Comparison of ENCODE assay signal across 21 cellular contexts in the genomic region with DNA sequence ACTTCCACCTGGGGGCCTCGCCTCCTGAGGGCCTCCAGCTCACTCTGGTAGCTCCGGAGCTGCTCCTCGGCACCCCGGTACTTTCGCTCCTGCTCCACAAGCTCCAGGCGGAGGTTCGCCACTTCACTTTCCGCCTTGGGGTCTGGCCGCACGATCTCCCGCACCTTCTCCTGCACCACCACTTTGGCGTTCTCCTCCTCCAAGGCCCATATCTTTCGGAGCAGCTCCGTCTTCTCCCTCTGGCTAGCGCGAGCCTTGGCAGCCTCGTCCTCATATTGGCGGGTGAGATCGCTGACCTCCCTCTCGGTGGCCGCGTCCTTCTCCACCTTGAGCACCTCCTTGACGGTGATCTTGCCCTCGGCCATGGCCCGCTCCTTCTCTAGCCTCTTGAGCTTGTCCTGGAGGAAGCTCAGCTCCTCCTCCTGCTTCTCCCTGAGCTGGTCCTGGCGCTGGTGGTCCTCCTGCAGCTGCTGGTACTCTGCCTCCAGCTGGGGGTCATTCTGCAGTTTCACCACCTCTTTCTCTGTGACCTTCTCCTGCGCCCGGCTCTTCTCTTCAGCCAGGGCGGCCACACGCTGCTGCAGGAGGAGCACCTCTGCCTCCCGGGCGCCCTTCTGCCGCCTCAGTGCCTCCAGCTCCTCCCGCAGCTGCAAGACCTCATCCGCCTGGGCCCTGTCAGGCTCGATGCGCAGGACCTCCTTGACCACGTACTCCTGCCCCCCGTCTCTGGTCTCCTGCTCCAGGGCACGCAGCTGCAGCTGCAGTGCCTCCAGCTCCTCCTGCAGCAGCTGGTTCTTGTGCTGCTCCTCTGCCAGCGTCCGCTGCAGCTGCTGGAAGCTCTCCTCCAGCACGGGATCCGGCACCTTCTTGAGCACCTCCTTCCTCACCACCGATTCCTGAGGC. TPM values are rescaled to one million over a fixed set of nuclear protein-coding genes. Genes with fewer than 3 reads are reported as not detected.
DNase-seq lines count a peak whose midpoint lies in the region; ATAC-seq and TF ChIP-seq lines count a peak whose summit lies in the region.
"Had no signal": no experiment of that assay in that cellular context is flagged by ENCODE, and none has a peak within 500 bp of the region (broad histone marks: within the 10 kb centered on the region; RNA-seq: fewer than 3 reads in every experiment).

No MANE protein-coding gene starts in this region.

- H3K4me1 Mint-ChIP-seq in T-helper 2 cell treated with Interferon-gamma antibody and Interleukin-4, amounts not matched to agents 5 μg/mL and 100 μg/mL, for 36 hours (ENCODE audit: low read depth), result peaks cover 8% of the 10 kb centered on the region
- H3K4me1 Mint-ChIP-seq in WTC11, result no peaks in the 10 kb centered on the region
- H3K4me1 Mint-ChIP-seq in endothelial cell (ENCODE audit: unreplicated experiment), result no peaks in the 10 kb centered on the region
- H3K4me1 Mint-ChIP-seq in osteocyte (ENCODE audit: unreplicated experiment), result peaks cover 21% of the 10 kb centered on the region
- H3K4me1 Mint-ChIP-seq: B cell had no signal

- intact Hi-C loops in posterior vena cava (cut with DNase I), result no loop called here

- no peak for DNase-seq in T-helper 2 cell treated with Interferon-gamma antibody and Interleukin-4, amounts not matched to agents 5 μg/mL and 100 μg/mL, for 36 hours (ENCODE audit: low spot score)
- DNase-seq in T-helper 2 cell (no peak), WTC11 (ENCODE audit: low spot score) (no peak), endothelial cell (ENCODE audit: low spot score) (no peak), posterior vena cava (ENCODE audit: low spot score) (peak; percentile 60), Kasumi-1 (lab: John Stamatoyannopoulos, UW) (no peak), osteocyte (ENCODE audit: extremely low spot score, unreplicated experiment) (no peak), NCI-H2029 (lab: John Stamatoyannopoulos, UW) (no peak)
- DNase-seq: CD4-positive, CD25-positive, alpha-beta regulatory T cell; DMS79 treated with DMSO at 0.1 percent for 48 hours; GM23248; KBM-7; NCI-H1092; NCI-H146; NCI-H2081 treated with DMSO at 0.1 percent for 48 hours; NCI-H2227 treated with DMSO at 0.1 percent for 48 hours; NCI-H524; SJCRH30 had no signal

- H3K4me3 Mint-ChIP-seq in T-helper 2 cell treated with Interferon-gamma antibody and Interleukin-4, amounts not matched to agents 5 μg/mL and 100 μg/mL, for 36 hours, result no peak overlapping the region
- H3K4me3 Mint-ChIP-seq in WTC11 (no peak overlapping the region), endothelial cell (ENCODE audit: unreplicated experiment) (peak overlapping the region; percentile 48), osteocyte (ENCODE audit: unreplicated experiment) (no peak overlapping the region)
- H3K4me3 Mint-ChIP-seq: B cell; CD4-positive, CD25-positive, alpha-beta regulatory T cell had no signal

- POLR2A ChIA-PET in WTC11 (lab: Charles Lee), result no interaction called here

- H3K27ac Mint-ChIP-seq in T-helper 2 cell treated with Interferon-gamma antibody and Interleukin-4, amounts not matched to agents 5 μg/mL and 100 μg/mL, for 36 hours, result peak overlapping the region; percentile 53
- H3K27ac Mint-ChIP-seq in WTC11 (peak overlapping the region; percentile 52), endothelial cell (ENCODE audit: unreplicated experiment) (peak overlapping the region; percentile 76), osteocyte (ENCODE audit: unreplicated experiment) (no peak overlapping the region)
- H3K27ac Mint-ChIP-seq: B cell had no signal

- H3K27me3 Mint-ChIP-seq in T-helper 2 cell treated with Interferon-gamma antibody and Interleukin-4, amounts not matched to agents 5 μg/mL and 100 μg/mL, for 36 hours (ENCODE audit: low read depth), result no peaks in the 10 kb centered on the region
- H3K27me3 Mint-ChIP-seq in WTC11 (ENCODE audit: low read depth), result no peaks in the 10 kb centered on the region
- peaks cover 11% of the 10 kb centered on the region for H3K27me3 Mint-ChIP-seq in endothelial cell (ENCODE audit: unreplicated experiment)
- no peaks in the 10 kb centered on the region for H3K27me3 Mint-ChIP-seq in osteocyte (ENCODE audit: unreplicated experiment)
- H3K27me3 Mint-ChIP-seq: B cell; CD4-positive, CD25-positive, alpha-beta regulatory T cell had no signal

- CTCF ChIA-PET in WTC11 (lab: Charles Lee), result interaction anchor here (0.6 to 2.7 kb wide), 2 partner anchors 71 to 72 kb away, joined by 3 to 12 read pairs; no protein-coding TSS in a partner anchor

- no peaks in the 10 kb centered on the region for H3K9me3 Mint-ChIP-seq in T-helper 2 cell treated with Interferon-gamma antibody and Interleukin-4, amounts not matched to agents 5 μg/mL and 100 μg/mL, for 36 hours
- H3K9me3 Mint-ChIP-seq in WTC11, result no peaks in the 10 kb centered on the region
- H3K9me3 Mint-ChIP-seq in endothelial cell (ENCODE audit: unreplicated experiment), result no peaks in the 10 kb centered on the region
- no peaks in the 10 kb centered on the region for H3K9me3 Mint-ChIP-seq in osteocyte (ENCODE audit: unreplicated experiment)
- H3K9me3 Mint-ChIP-seq: CD4-positive, CD25-positive, alpha-beta regulatory T cell had no signal

- TF ChIP-seq CTCF in WTC11 (IDR thresholded peaks at IDR 0.05), result no peak
- no peak for TF ChIP-seq CTCF in endothelial cell (IDR thresholded peaks at IDR 0.05; ENCODE audit: unreplicated experiment)
- TF ChIP-seq CTCF in osteocyte (IDR thresholded peaks at IDR 0.05), result no peak

- no peak for ATAC-seq in WTC11
- ATAC-seq: HCT116 had no signal

- peaks cover 31% of the 10 kb centered on the region for H3K36me3 Mint-ChIP-seq in T-helper 2 cell treated with Interferon-gamma antibody and Interleukin-4, amounts not matched to agents 5 μg/mL and 100 μg/mL, for 36 hours (ENCODE audit: low read depth)
- H3K36me3 Mint-ChIP-seq in WTC11, result peaks cover 73% of the 10 kb centered on the region
- peaks cover 60% of the 10 kb centered on the region for H3K36me3 Mint-ChIP-seq in endothelial cell (ENCODE audit: low read depth, unreplicated experiment)
- peaks cover 58% of the 10 kb centered on the region for H3K36me3 Mint-ChIP-seq in osteocyte (ENCODE audit: unreplicated experiment)

TF ChIP-seq in WTC11, 78 proteins besides CTCF, POLR2A, EP300 and RAD21:
- TF ChIP-seq ELF4 (CRISPR knock-in tag; IDR thresholded peaks at IDR 0.05; ENCODE audit: low read depth), result no peak
- TF ChIP-seq MXD4 (CRISPR knock-in tag; IDR thresholded peaks at IDR 0.05; ENCODE audit: borderline replicate concordance), result no peak
- no peak for TF ChIP-seq PRRX2 (CRISPR knock-in tag; IDR thresholded peaks at IDR 0.05)

RNA-seq across cellular contexts. Expression of a gene that starts 37.9 kb away (rescaled TPM):
- total RNA-seq in WTC11 (2021) (35.1 to 38.5 TPM (median 35.9 TPM) in 3 replicates), endothelial cell (ENCODE audit: unreplicated experiment) (36.4 TPM), posterior vena cava (10 to 100 TPM; 25.5 to 27.7 TPM), osteocyte (50.3 and 50.8 TPM in 2 replicates)

RNA-seq across cellular contexts. Expression of a gene that starts 38.1 kb away (rescaled TPM):
- 99.7 to 103 TPM (median 99.7 TPM) in 3 replicates for total RNA-seq in WTC11 (2021)
- total RNA-seq in endothelial cell (ENCODE audit: unreplicated experiment), result 111 TPM
- total RNA-seq in posterior vena cava, result 10 to 100 TPM; 72.2 to 72.3 TPM
- total RNA-seq in osteocyte, result 73.5 and 76.9 TPM in 2 replicates

RNA-seq across cellular contexts. Expression of a gene that starts 51.7 kb away (rescaled TPM):
- total RNA-seq in WTC11 (2021) (28.5 to 29.6 TPM (median 28.7 TPM) in 3 replicates), endothelial cell (ENCODE audit: unreplicated experiment) (1.1 TPM), posterior vena cava (10 to 100 TPM; 23.8 to 24.1 TPM), osteocyte (9.7 and 10.3 TPM in 2 replicates)
- total RNA-seq: B cell; CD4-positive, CD25-positive, alpha-beta regulatory T cell; OCI-LY7 had no signal
